Comparison of ENCODE assay signal across 23 cellular contexts in the genomic region with DNA sequence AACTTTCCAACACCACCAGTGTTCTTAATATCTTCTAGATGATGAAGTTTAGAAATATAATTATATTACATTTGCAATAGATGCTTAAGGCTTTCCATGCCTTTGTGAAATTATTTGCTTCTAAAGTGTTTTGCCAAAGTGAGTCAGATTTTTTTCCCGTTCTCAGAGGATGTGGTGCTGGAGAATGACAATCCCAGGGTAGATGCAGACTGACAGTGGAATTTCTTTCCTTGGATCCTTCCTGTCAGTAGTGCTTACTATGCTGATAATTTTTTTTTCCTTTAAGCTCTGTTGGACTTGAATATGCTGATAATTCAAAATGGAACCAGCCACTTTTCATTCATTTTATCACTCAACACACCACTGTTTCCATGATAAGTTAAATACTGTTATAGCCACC.
"Had no signal": no experiment of that assay in that cellular context is flagged by ENCODE, and none has a peak within 500 bp of the region (broad histone marks: within the 10 kb centered on the region; RNA-seq: fewer than 3 reads in every experiment).

No MANE protein-coding gene starts in this region.

- H3K9me3 ChIP-seq: adrenal gland, body of pancreas, left lung, vagina had no signal

- H3K4me3 ChIP-seq: adrenal gland, body of pancreas, dorsolateral prefrontal cortex, left lung, skin epidermis, vagina had no signal

- H3K36me3 ChIP-seq: adrenal gland, left lung, vagina had no signal

- FAIRE-seq: colon, keratinocyte, TTC549 had no signal

- DNase-seq: activated CD4-positive, alpha-beta memory T cell treated with anti-CD3 and anti-CD28 coated beads for 36 hours; activated CD4-positive, alpha-beta T cell treated with anti-CD3 and anti-CD28 coated beads for 4 hours; activated gamma-delta T cell treated with Interleukin-2 at 50 U/mL for 16 hours; activated T-cell treated with anti-CD3 and anti-CD28 coated beads for 4 hours; adrenal gland; body of pancreas; caudate nucleus; dorsolateral prefrontal cortex; foreskin keratinocyte; hypothalamus; left lung; retina; stimulated activated CD4-positive, alpha-beta T cell treated with anti-CD3 and anti-CD28 coated beads, Interleukin-15, amount 100 ng/mL, for 24 hours; stimulated activated CD4-positive, alpha-beta T cell treated with anti-CD3 and anti-CD28 coated beads, Interleukin-2, amount 100 ng/mL, for 48 hours; trophoblast cell had no signal

- H3K4me1 ChIP-seq: adrenal gland, foreskin keratinocyte, left lung had no signal

- H3K27ac ChIP-seq: adrenal gland, body of pancreas, dorsolateral prefrontal cortex, foreskin keratinocyte, left lung, skin epidermis, vagina had no signal

- H3K27me3 ChIP-seq: adrenal gland, body of pancreas, dorsolateral prefrontal cortex, foreskin keratinocyte, left lung, vagina had no signal

- ATAC-seq: activated naive CD4-positive, alpha-beta T cell treated with anti-CD3 and anti-CD28 coated beads, Interleukin-2, amount 50 U/mL, for 72 hours; body of pancreas; foreskin keratinocyte; left lung; natural killer cell treated with Interleukin-12 subunit alpha and Interleukin-12 subunit beta and Interleukin-15 and Interleukin-18, amount 100 ng/mL, for 72 hours; WTC11 had no signal
